ENCODE assay signal across 1 cellular context in genomic region chr19:57320180-57321084, GRCh38.
TF ChIP-seq lines count a peak whose summit lies in the region.

ZNF543 (plus strand) TSS chr19:57320472; CDS start chr19:57320854, 382 bp downstream.

TF ChIP-seq in K562, 482 proteins besides CTCF, POLR2A, EP300 and RAD21 (continued from another document):
- TF ChIP-seq MNT (conservative IDR thresholded peaks at IDR 0.05), result peak in 1 of 2 experiments; percentile 63; a peak in 2 of 4 replicates
- no peak for TF ChIP-seq U2AF2 (optimal IDR thresholded peaks at IDR 0.05; ENCODE audit: low read depth, low read length)
- TF ChIP-seq ZC3H4 (CRISPR knock-in tag; IDR thresholded peaks at IDR 0.05; ENCODE audit: borderline replicate concordance), result no peak
- TF ChIP-seq THAP12 (CRISPR knock-in tag; IDR thresholded peaks at IDR 0.05), result peak; percentile 43; the same call in 1 of the 2 replicates
- no peak for TF ChIP-seq NFRKB (IDR thresholded peaks at IDR 0.05; ENCODE audit: low read depth)
- TF ChIP-seq KLF16 (IDR thresholded peaks at IDR 0.05), result no peak
- no peak for TF ChIP-seq ZEB2 (IDR thresholded peaks at IDR 0.05)
- peak in 1 of 3 experiments; percentile 54; a peak in 1 of 6 replicates for TF ChIP-seq ZBTB11 (CRISPR knock-in tag; IDR thresholded peaks at IDR 0.05)
- peak; percentile 74; the same call in 1 of the 2 replicates for TF ChIP-seq MTA1 (IDR thresholded peaks at IDR 0.05; ENCODE audit: borderline replicate concordance)
- TF ChIP-seq ETV1 (tag; conservative IDR thresholded peaks at IDR 0.05; ENCODE audit: low read depth), result 0 out of 2 replicates have a peak, but pooled peaks have one; percentile 20
- peak; percentile 97 for TF ChIP-seq ZFX (CRISPR knock-in tag; IDR thresholded peaks at IDR 0.05)
- peak; percentile 24; the same call in 1 of the 2 replicates for TF ChIP-seq RFX5 (IDR thresholded peaks at IDR 0.05; ENCODE audit: low read depth, low read length)
- no peak for TF ChIP-seq ZNF449 (CRISPR knock-in tag; IDR thresholded peaks at IDR 0.05)
- no peak for TF ChIP-seq NR2C1 (IDR thresholded peaks at IDR 0.05)
- TF ChIP-seq NR2C1 (tag; IDR thresholded peaks at IDR 0.05), result peak; percentile 29; the same call in 1 of the 2 replicates
- TF ChIP-seq NFATC3 (IDR thresholded peaks at IDR 0.05), result no peak
- no peak for TF ChIP-seq HNRNPL (IDR thresholded peaks at IDR 0.05; ENCODE audit: low read depth, low read length)
- TF ChIP-seq BCLAF1 (IDR thresholded peaks at IDR 0.05; ENCODE audit: borderline replicate concordance in 1 of 2, control insufficient read depth in 1 of 2, low read depth in 2 of 2, low read length in 1 of 2), result no peak
- TF ChIP-seq ETV6 (IDR thresholded peaks at IDR 0.05; ENCODE audit: borderline replicate concordance in 1 of 2, low read depth in 2 of 2, low read length in 1 of 2), result no peak
- TF ChIP-seq ETV6 (CRISPR knock-in tag; IDR thresholded peaks at IDR 0.05; ENCODE audit: borderline replicate concordance), result no peak
- no peak for TF ChIP-seq USF2 (CRISPR knock-in tag; IDR thresholded peaks at IDR 0.05)
- no peak for TF ChIP-seq BDP1 (IDR thresholded peaks at IDR 0.05; ENCODE audit: insufficient read depth, insufficient read length)
- TF ChIP-seq IRF2 (CRISPR knock-in tag; IDR thresholded peaks at IDR 0.05), result no peak
- peak; percentile 92 for TF ChIP-seq JUND (IDR thresholded peaks at IDR 0.05; ENCODE audit: borderline replicate concordance, low read depth, low read length)
- peak; percentile 88 for TF ChIP-seq JUND (tag; IDR thresholded peaks at IDR 0.05; ENCODE audit: borderline replicate concordance, low read depth, low read length)
- no peak for TF ChIP-seq CBX2 (IDR thresholded peaks at IDR 0.05; ENCODE audit: insufficient read depth, low read length, poor library complexity, severe bottlenecking)
